1 cellular context compared by ENCODE assay signal in genomic region chr4:128725405-128725804, GRCh38.
TF ChIP-seq lines count a peak whose summit lies in the region.

No MANE protein-coding gene starts in this region.

TF ChIP-seq in HepG2, 621 proteins besides CTCF, POLR2A, EP300 and RAD21 (continued from another document and continues in another):
- TF ChIP-seq SMAD1 (CRISPR knock-in tag; IDR thresholded peaks at IDR 0.05; ENCODE audit: borderline replicate concordance, low read depth) (no peak), DR1 (CRISPR knock-in tag; IDR thresholded peaks at IDR 0.05) (no peak), NCOA1 (CRISPR knock-in tag; IDR thresholded peaks at IDR 0.05) (no peak), ZNF766 (CRISPR knock-in tag; IDR thresholded peaks at IDR 0.05; ENCODE audit: borderline replicate concordance) (no peak), DPF2 (CRISPR knock-in tag; IDR thresholded peaks at IDR 0.05; ENCODE audit: borderline replicate concordance, low read depth) (no peak), ZNF703 (CRISPR knock-in tag; IDR thresholded peaks at IDR 0.05; ENCODE audit: borderline replicate concordance) (no peak), E2F2 (CRISPR knock-in tag; IDR thresholded peaks at IDR 0.05; ENCODE audit: borderline replicate concordance) (no peak), ZNF143 (CRISPR knock-in tag; IDR thresholded peaks at IDR 0.05) (no peak), ZNF552 (CRISPR knock-in tag; IDR thresholded peaks at IDR 0.05; ENCODE audit: borderline replicate concordance) (no peak), TP53 (CRISPR knock-in tag; conservative IDR thresholded peaks at IDR 0.05) (no peak), MED13 (CRISPR knock-in tag; IDR thresholded peaks at IDR 0.05) (no peak), MTF1 (CRISPR knock-in tag; IDR thresholded peaks at IDR 0.05) (no peak), HNRNPL (IDR thresholded peaks at IDR 0.05; ENCODE audit: low read depth, low read length) (no peak), ZNF354B (CRISPR knock-in tag; IDR thresholded peaks at IDR 0.05) (no peak), CREBL2 (CRISPR knock-in tag; IDR thresholded peaks at IDR 0.05; ENCODE audit: borderline replicate concordance) (no peak), CSRNP2 (CRISPR knock-in tag; conservative IDR thresholded peaks at IDR 0.05; ENCODE audit: low read depth) (no peak), KLF12 (CRISPR knock-in tag; IDR thresholded peaks at IDR 0.05; ENCODE audit: borderline replicate concordance) (no peak), TOPORS (CRISPR knock-in tag; IDR thresholded peaks at IDR 0.05) (no peak), ARID5B (CRISPR knock-in tag; IDR thresholded peaks at IDR 0.05) (peak; percentile 88), ZNF263 (CRISPR knock-in tag; IDR thresholded peaks at IDR 0.05) (no peak), ZSCAN21 (CRISPR knock-in tag; IDR thresholded peaks at IDR 0.05; ENCODE audit: borderline replicate concordance) (no peak), ATF1 (CRISPR knock-in tag; IDR thresholded peaks at IDR 0.05) (no peak), ZIK1 (CRISPR knock-in tag; IDR thresholded peaks at IDR 0.05; ENCODE audit: borderline replicate concordance, low read depth) (no peak), ZNF121 (CRISPR knock-in tag; IDR thresholded peaks at IDR 0.05) (no peak), HCFC1 (IDR thresholded peaks at IDR 0.05; ENCODE audit: low read depth, low read length) (no peak), LBX2 (CRISPR knock-in tag; IDR thresholded peaks at IDR 0.05; ENCODE audit: borderline replicate concordance) (no peak), FOXA3 (CRISPR knock-in tag; IDR thresholded peaks at IDR 0.05) (peak; percentile 90), CREM (IDR thresholded peaks at IDR 0.05) (no peak), CREM (CRISPR knock-in tag; IDR thresholded peaks at IDR 0.05) (no peak), ZNF704 (CRISPR knock-in tag; IDR thresholded peaks at IDR 0.05; ENCODE audit: borderline replicate concordance) (no peak), ZNF18 (CRISPR knock-in tag; IDR thresholded peaks at IDR 0.05; ENCODE audit: insufficient replicate concordance) (no peak), HIVEP1 (CRISPR knock-in tag; IDR thresholded peaks at IDR 0.05) (no peak), ZNF784 (CRISPR knock-in tag; IDR thresholded peaks at IDR 0.05; ENCODE audit: borderline replicate concordance) (0 out of 2 replicates have a peak, but pooled peaks have one; percentile 26), RARG (CRISPR knock-in tag; IDR thresholded peaks at IDR 0.05; ENCODE audit: low read depth) (no peak), JDP2 (CRISPR knock-in tag; IDR thresholded peaks at IDR 0.05; ENCODE audit: borderline replicate concordance) (no peak), ZNF580 (CRISPR knock-in tag; IDR thresholded peaks at IDR 0.05; ENCODE audit: borderline replicate concordance, low read depth) (no peak), AGO2 (optimal IDR thresholded peaks at IDR 0.05; ENCODE audit: low read depth, low read length) (no peak), ZKSCAN8 (CRISPR knock-in tag; IDR thresholded peaks at IDR 0.05; ENCODE audit: borderline replicate concordance) (no peak), MLXIP (CRISPR knock-in tag; IDR thresholded peaks at IDR 0.05; ENCODE audit: borderline replicate concordance) (no peak), USF2 (IDR thresholded peaks at IDR 0.05; ENCODE audit: low read depth, low read length) (no peak), USF2 (CRISPR knock-in tag; IDR thresholded peaks at IDR 0.05; ENCODE audit: borderline replicate concordance) (no peak), ZNF549 (CRISPR knock-in tag; IDR thresholded peaks at IDR 0.05) (no peak), BATF2 (CRISPR knock-in tag; IDR thresholded peaks at IDR 0.05) (no peak), KLF9 (CRISPR knock-in tag; IDR thresholded peaks at IDR 0.05; ENCODE audit: low read depth) (no peak), E2F1 (CRISPR knock-in tag; IDR thresholded peaks at IDR 0.05) (no peak)
